ENCODE assay signal across 8 cellular contexts in the genomic region with DNA sequence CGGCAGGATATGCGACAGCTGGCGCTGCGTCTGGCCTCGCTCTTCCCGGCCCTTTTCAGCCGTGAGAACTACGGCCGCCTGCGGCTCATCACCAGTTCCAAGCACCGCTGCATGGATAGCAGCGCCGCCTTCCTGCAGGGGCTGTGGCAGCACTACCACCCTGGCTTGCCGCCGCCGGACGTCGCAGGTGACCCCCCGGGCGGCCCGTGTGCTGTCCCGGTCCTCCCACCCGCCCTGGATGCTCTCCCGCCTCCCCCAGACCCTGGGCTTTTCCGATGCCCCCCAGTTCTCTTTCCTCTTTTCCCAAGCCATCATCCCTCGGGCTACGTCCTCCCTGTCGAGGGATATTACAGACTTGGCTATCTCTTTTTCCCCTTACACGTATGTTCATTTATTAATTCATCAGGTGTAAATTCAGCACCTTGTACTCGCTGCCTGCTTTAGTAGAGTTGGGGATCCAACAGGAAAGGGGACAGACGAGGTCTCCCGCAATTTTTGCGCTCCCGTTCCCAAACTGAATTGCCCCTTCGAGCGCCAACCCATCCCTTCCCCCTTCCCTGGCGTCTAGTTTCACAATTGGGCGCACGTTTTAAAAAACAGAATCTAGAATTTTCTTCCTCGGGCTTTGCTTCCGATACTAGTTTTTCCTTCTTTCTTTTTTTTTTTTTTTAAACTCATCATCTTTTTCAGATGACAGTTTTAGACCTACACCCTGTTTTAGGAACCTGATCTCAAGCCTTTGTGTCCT. TPM values are rescaled to one million over a fixed set of nuclear protein-coding genes. Genes with fewer than 3 reads are reported as not detected.
DNase-seq lines count a peak whose midpoint lies in the region; ATAC-seq and TF ChIP-seq lines count a peak whose summit lies in the region.

No MANE protein-coding gene starts in this region.

- peaks cover 7 to 9% of the 10 kb centered on the region in 2 donors for H3K4me1 Mint-ChIP-seq in stimulated activated naive B cell treated with anti-CD40 and anti-IgM and Interleukin-4, amounts not matched to agents 10 μg/mL and 1 μg/mL and 100 μg/mL, for 72 hours

- H3K4me3 ChIP-seq in epithelial cell of proximal tubule (ENCODE audit: low read depth, low read length) (peak overlapping the region; percentile 87), mucosa of stomach (ENCODE audit: low read length) (peak overlapping the region; percentile 94)

- H3K9me3 Mint-ChIP-seq in stimulated activated naive B cell treated with anti-CD40 and anti-IgM and Interleukin-4, amounts not matched to agents 10 μg/mL and 1 μg/mL and 100 μg/mL, for 72 hours: no peaks in the 10 kb centered on the region

- DNase-seq in AG09319 (ENCODE audit: extremely low read depth, low read depth): no peak
- peak; percentile 2 for DNase-seq in NCI-H2227 treated with DMSO at 0.1 percent for 48 hours (lab: John Stamatoyannopoulos, UW)
- DNase-seq in activated T-cell treated with anti-CD3 and anti-CD28 coated beads for 1 hour (ENCODE audit: low read depth): peak; percentile 7
- DNase-seq in epithelial cell of proximal tubule (ENCODE audit: low read depth): peak; percentile 4
- peak; percentile 50 for DNase-seq in stimulated activated naive B cell treated with anti-CD40 and anti-IgM and Interleukin-4, amounts not matched to agents 10 μg/mL and 1 μg/mL and 100 μg/mL, for 72 hours

- H3K9me3 ChIP-seq in mucosa of stomach (ENCODE audit: control insufficient read depth, low read length): no peaks in the 10 kb centered on the region

- H3K4me3 Mint-ChIP-seq in stimulated activated naive B cell treated with anti-CD40 and anti-IgM and Interleukin-4, amounts not matched to agents 10 μg/mL and 1 μg/mL and 100 μg/mL, for 72 hours: peak overlapping the region; percentile 92 to 94

- H3K36me3 ChIP-seq in mucosa of stomach (ENCODE audit: control insufficient read depth, insufficient read depth, low read length): no peaks in the 10 kb centered on the region

- peak overlapping the region; percentile 70 for H3K9ac ChIP-seq in mucosa of stomach (ENCODE audit: low read length)

- H3K27me3 Mint-ChIP-seq in stimulated activated naive B cell treated with anti-CD40 and anti-IgM and Interleukin-4, amounts not matched to agents 10 μg/mL and 1 μg/mL and 100 μg/mL, for 72 hours: peaks cover 2 to 6% of the 10 kb centered on the region in 2 donors

- H3K27me3 ChIP-seq in mucosa of stomach (ENCODE audit: control insufficient read depth, insufficient read depth, low read length): no peaks in the 10 kb centered on the region

- H3K36me3 Mint-ChIP-seq in stimulated activated naive B cell treated with anti-CD40 and anti-IgM and Interleukin-4, amounts not matched to agents 10 μg/mL and 1 μg/mL and 100 μg/mL, for 72 hours: peaks cover 3 to 9% of the 10 kb centered on the region in 2 donors

- TF ChIP-seq CTCF in AG09319 (IDR thresholded peaks at IDR 0.05; ENCODE audit: low read depth, low read length) (peak; percentile 70), epithelial cell of proximal tubule (conservative IDR thresholded peaks at IDR 0.05; ENCODE audit: low read depth, low read length) (peak; percentile 56)

- H3K4me1 ChIP-seq in mucosa of stomach (ENCODE audit: control insufficient read depth, insufficient read depth, low read length): peaks cover 5% of the 10 kb centered on the region

- ATAC-seq in GM18517 (IDR thresholded peaks at IDR 0.05; ENCODE audit: unreplicated experiment): peak; percentile 53
- ATAC-seq in HG03025 (IDR thresholded peaks at IDR 0.05; ENCODE audit: low FRiP score, unreplicated experiment): peak; percentile 69
- peak; percentile 65 for ATAC-seq in stimulated activated naive B cell treated with anti-CD40 and anti-IgM and Interleukin-4, amounts not matched to agents 10 μg/mL and 1 μg/mL and 100 μg/mL, for 72 hours (replicated peaks)

- peak overlapping the region; percentile 93 for H3K27ac Mint-ChIP-seq in stimulated activated naive B cell treated with anti-CD40 and anti-IgM and Interleukin-4, amounts not matched to agents 10 μg/mL and 1 μg/mL and 100 μg/mL, for 72 hours

RNA-seq across cellular contexts. Expression of a gene that starts 0.8 kb away (rescaled TPM):
- total RNA-seq in epithelial cell of proximal tubule: 29.3 and 29.9 TPM in 2 replicates
